ENCODE assay signal across 22 cellular contexts in the genomic region with DNA sequence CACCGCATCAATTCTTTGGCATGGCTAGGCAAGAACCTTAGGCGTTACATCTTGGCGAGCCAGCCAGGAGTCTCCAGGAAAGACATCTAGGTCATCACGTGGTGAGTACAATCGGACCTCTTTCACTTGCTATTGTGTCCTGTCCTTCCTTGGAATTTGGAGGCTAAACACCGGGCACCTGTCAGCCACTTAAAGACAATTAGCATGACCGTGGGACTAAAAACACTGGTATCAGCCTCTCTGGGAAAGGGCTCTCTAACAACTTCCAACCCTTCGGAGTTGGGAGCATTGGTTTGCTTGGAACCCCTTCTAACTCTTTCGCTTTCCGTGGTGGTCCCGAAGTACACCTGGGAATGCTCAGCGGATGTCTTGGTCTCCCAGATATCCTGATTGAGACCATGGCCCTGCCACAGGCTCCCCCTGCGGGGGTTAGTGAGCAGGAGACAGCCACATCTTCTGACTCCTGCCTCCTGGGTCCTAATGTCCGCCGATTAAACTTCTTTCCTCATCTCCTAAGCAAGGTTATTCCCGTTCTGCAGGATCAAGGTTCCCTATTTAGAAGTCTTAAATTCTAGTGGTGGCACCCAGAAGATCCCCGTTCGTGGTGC.
"Had no signal": no experiment of that assay in that cellular context is flagged by ENCODE, and none has a peak within 500 bp of the region (broad histone marks: within the 10 kb centered on the region; RNA-seq: fewer than 3 reads in every experiment).

No MANE protein-coding gene starts in this region.

- H3K36me3 ChIP-seq: left ventricle myocardium inferior, tibial artery, uterus had no signal

- H3K36me3 Mint-ChIP-seq: brain had no signal

- H3K27me3 Mint-ChIP-seq: activated CD4-positive, alpha-beta T cell treated with anti-CD3 and anti-CD28 coated beads, Interleukin-2, amount 10 ng/mL, durations not matched to agents 7 days and 5 days; activated CD8-positive, alpha-beta memory T cell treated with anti-CD3 and anti-CD28 coated beads, Interleukin-2, amount 10 ng/mL, durations not matched to agents 7 days and 5 days; activated CD8-positive, alpha-beta T cell treated with anti-CD3 and anti-CD28 coated beads for 36 hours; brain; stimulated activated naive CD8-positive, alpha-beta T cell treated with anti-CD3 and anti-CD28 coated beads, Interleukin-15, Interleukin-2, amounts not matched to agents 100 ng/mL and 50 ng/mL, for 24 hours had no signal

- H3K4me3 ChIP-seq: left ventricle myocardium inferior, psoas muscle, tibial artery, uterus had no signal

- H3K9me3 ChIP-seq: psoas muscle, tibial artery, uterus had no signal

- H3K4me1 Mint-ChIP-seq: activated CD4-positive, alpha-beta T cell treated with anti-CD3 and anti-CD28 coated beads, Interleukin-2, amount 10 ng/mL, durations not matched to agents 7 days and 5 days; activated CD8-positive, alpha-beta memory T cell treated with anti-CD3 and anti-CD28 coated beads, Interleukin-2, amount 10 ng/mL, durations not matched to agents 7 days and 5 days; brain; natural killer cell had no signal

- H3K4me3 Mint-ChIP-seq: activated CD4-positive, alpha-beta T cell treated with anti-CD3 and anti-CD28 coated beads, Interleukin-2, amount 10 ng/mL, durations not matched to agents 7 days and 5 days; activated CD8-positive, alpha-beta memory T cell treated with anti-CD3 and anti-CD28 coated beads, Interleukin-2, amount 10 ng/mL, durations not matched to agents 7 days and 5 days; activated CD8-positive, alpha-beta T cell treated with anti-CD3 and anti-CD28 coated beads for 36 hours; brain; natural killer cell; stimulated activated naive CD8-positive, alpha-beta T cell treated with anti-CD3 and anti-CD28 coated beads, Interleukin-15, Interleukin-2, amounts not matched to agents 100 ng/mL and 50 ng/mL, for 24 hours had no signal

- ATAC-seq: activated CD8-positive, alpha-beta memory T cell treated with anti-CD3 and anti-CD28 coated beads, Interleukin-2, amount 10 ng/mL, durations not matched to agents 7 days and 5 days; activated CD8-positive, alpha-beta T cell treated with anti-CD3 and anti-CD28 coated beads for 36 hours; activated naive CD4-positive, alpha-beta T cell treated with anti-CD3 and anti-CD28 coated beads, Interleukin-2, amount 50 U/mL, for 72 hours; foreskin keratinocyte; natural killer cell; psoas muscle; right cardiac atrium had no signal

- H3K27ac ChIP-seq: foreskin keratinocyte, left ventricle myocardium inferior, psoas muscle, tibial artery, uterus, VCaP had no signal

- H3K27me3 ChIP-seq: foreskin keratinocyte, tibial artery, uterus had no signal

- H3K27ac Mint-ChIP-seq: activated CD4-positive, alpha-beta T cell treated with anti-CD3 and anti-CD28 coated beads, Interleukin-2, amount 10 ng/mL, durations not matched to agents 7 days and 5 days; activated CD8-positive, alpha-beta memory T cell treated with anti-CD3 and anti-CD28 coated beads, Interleukin-2, amount 10 ng/mL, durations not matched to agents 7 days and 5 days; activated CD8-positive, alpha-beta T cell treated with anti-CD3 and anti-CD28 coated beads for 36 hours; activated naive CD4-positive, alpha-beta T cell treated with anti-CD3 and anti-CD28 coated beads, Interleukin-2, amount 50 U/mL, for 72 hours; brain; natural killer cell; stimulated activated naive CD8-positive, alpha-beta T cell treated with anti-CD3 and anti-CD28 coated beads, Interleukin-15, Interleukin-2, amounts not matched to agents 100 ng/mL and 50 ng/mL, for 24 hours had no signal

- H3K4me1 ChIP-seq: foreskin keratinocyte, left ventricle myocardium inferior, psoas muscle, tibial artery, uterus had no signal

- DNase-seq: activated CD4-positive, alpha-beta T cell treated with anti-CD3 and anti-CD28 coated beads, Interleukin-2, amount 10 ng/mL, durations not matched to agents 7 days and 5 days; activated CD4-positive, CD25-positive, alpha-beta regulatory T cell treated with anti-CD3 and anti-CD28 coated beads, Interleukin-2, amount 50 U/mL, for 72 hours; activated CD8-positive, alpha-beta memory T cell treated with anti-CD3 and anti-CD28 coated beads, Interleukin-2, amount 10 ng/mL, durations not matched to agents 7 days and 5 days; activated CD8-positive, alpha-beta T cell treated with anti-CD3 and anti-CD28 coated beads for 36 hours; aorta; dermis blood vessel endothelial cell; effector CD8-positive, alpha-beta T cell; foreskin keratinocyte; left ventricle myocardium inferior; midbrain; natural killer cell; psoas muscle; right cardiac atrium; stimulated activated CD4-positive, alpha-beta T cell treated with anti-CD3 and anti-CD28 coated beads, Interleukin-1b, Interleukin-23, amount 100 ng/mL, for 48 hours; substantia nigra; T-helper 2 cell; tibial artery; uterus had no signal
